In the genomic region with DNA sequence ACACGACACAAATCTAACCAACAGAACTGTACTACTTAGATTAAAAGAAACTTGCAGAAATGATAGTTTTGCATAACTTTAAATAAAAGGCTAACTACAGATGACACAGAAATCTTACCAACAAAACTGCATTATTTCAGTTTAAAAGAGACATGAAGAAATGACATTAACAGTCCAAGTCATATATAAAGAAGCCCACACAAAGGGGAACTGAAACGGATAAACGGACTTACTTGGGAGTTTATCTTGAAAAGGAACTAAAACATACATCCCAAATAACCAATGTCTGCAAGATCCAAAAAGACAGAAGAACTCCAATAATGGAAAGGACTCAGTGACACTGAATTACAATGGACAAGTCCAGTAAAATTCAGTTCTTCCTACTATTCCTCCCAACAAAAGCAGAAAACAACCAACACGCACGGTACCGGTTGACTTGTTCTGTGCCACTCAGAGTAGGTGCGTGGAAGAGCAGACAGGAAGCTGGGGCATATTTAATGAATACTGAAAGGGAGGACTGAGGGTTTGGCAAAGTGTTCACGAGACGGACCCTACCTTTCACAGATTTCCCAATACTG, we compare ENCODE assay signal across 8 cellular contexts. TPM values are rescaled to one million over a fixed set of nuclear protein-coding genes. Genes with fewer than 3 reads are reported as not detected.
A peak's percentile ranks its signal among the peaks of the same experiment; 100 is the strongest.
DNase-seq lines count a peak whose midpoint lies in the region; ATAC-seq and TF ChIP-seq lines count a peak whose summit lies in the region.

No MANE protein-coding gene starts in this region.

- H3K9me3 ChIP-seq in GM23248 (ENCODE audit: low read depth) (no peaks in the 10 kb centered on the region), subcutaneous abdominal adipose tissue (ENCODE audit: control insufficient read depth in 5 of 5, low read length in 5 of 5) (no peaks in the 10 kb centered on the region)

- H3K27ac ChIP-seq in GM23248 (no peak overlapping the region), brain microvascular endothelial cell (no peak overlapping the region), layer of hippocampus (ENCODE audit: low read depth, low read length) (peak overlapping the region; percentile 84), subcutaneous abdominal adipose tissue (ENCODE audit: low read depth, low read length) (peak overlapping the region; percentile 52)

- H3K4me1 ChIP-seq in GM23248 (ENCODE audit: insufficient read depth), result no peaks in the 10 kb centered on the region
- H3K4me1 ChIP-seq in subcutaneous abdominal adipose tissue (ENCODE audit: control insufficient read depth in 5 of 5, insufficient read depth in 5 of 5, low read length in 5 of 5), result peaks cover 0 to 38% (median 30%) of the 10 kb centered on the region in 5 donors

- peak overlapping the region; percentile 92 for H2AFZ ChIP-seq in GM23248

- no peaks in the 10 kb centered on the region for H3K36me3 ChIP-seq in GM23248 (ENCODE audit: low read depth)
- H3K36me3 ChIP-seq in brain microvascular endothelial cell (replicated peaks), result no peaks in the 10 kb centered on the region
- H3K36me3 ChIP-seq in subcutaneous abdominal adipose tissue (ENCODE audit: control insufficient read depth in 5 of 5, insufficient read depth in 5 of 5, low read length in 5 of 5), result peaks cover 0 to 3% (median 0%) of the 10 kb centered on the region in 5 donors

- H3F3A ChIP-seq in GM23248 (ENCODE audit: insufficient read depth), result no peaks in the 10 kb centered on the region

- H3K4me3 ChIP-seq in GM23248 (peak overlapping the region; percentile 83), brain microvascular endothelial cell (ENCODE audit: low read depth, low read length) (peak overlapping the region; percentile 64), subcutaneous abdominal adipose tissue (ENCODE audit: low read depth in 1 of 5, low read length in 5 of 5) (peak overlapping the region; percentile 80 to 98 (median 86))

- H3K27me3 ChIP-seq in GM23248 (replicated peaks; ENCODE audit: insufficient read depth) (no peaks in the 10 kb centered on the region), brain microvascular endothelial cell (replicated peaks) (no peaks in the 10 kb centered on the region), layer of hippocampus (ENCODE audit: control insufficient read depth, insufficient read depth, low read length) (no peaks in the 10 kb centered on the region), subcutaneous abdominal adipose tissue (ENCODE audit: control insufficient read depth in 5 of 5, insufficient read depth in 4 of 5, low read length in 5 of 5) (no peaks in the 10 kb centered on the region)

- TF ChIP-seq CTCF in brain microvascular endothelial cell (IDR thresholded peaks at IDR 0.05; ENCODE audit: low read depth, low read length, missing control alignments), result no peak

- peak; percentile 57 for ATAC-seq in GM18502 (IDR thresholded peaks at IDR 0.05; ENCODE audit: poor library complexity, unreplicated experiment)

- no peak for DNase-seq in GM23248
- DNase-seq in MV-4-11 (lab: John Stamatoyannopoulos, UW), result peak; percentile 90
- DNase-seq in brain microvascular endothelial cell, result no peak
- DNase-seq in D341Med (ENCODE audit: low spot score), result no peak
- DNase-seq in GOT3 (lab: John Stamatoyannopoulos, UW), result no peak

- H4K20me1 ChIP-seq in GM23248 (ENCODE audit: insufficient read depth), result no peaks in the 10 kb centered on the region

- H3K9me2 ChIP-seq in GM23248 (ENCODE audit: insufficient read depth), result no peaks in the 10 kb centered on the region

- WGBS in GM23248 (ENCODE audit: low coverage in 1 of 2, low lambda C conversion rate in 2 of 2, missing lambda C conversion rate in 2 of 2), 2 experiments, result 43 to 45% methylated on average over 9 of the region's 9 CpGs

- peak overlapping the region; percentile 61 for H3K9ac ChIP-seq in GM23248
- peak overlapping the region; percentile 7 to 93 (median 91) for H3K9ac ChIP-seq in subcutaneous abdominal adipose tissue (ENCODE audit: low read length in 5 of 5)

- in situ Hi-C loops in GM23248 (cut with MboI), result no loop called here
- in situ Hi-C loops in brain microvascular endothelial cell (cut with HindIII; ENCODE audit: low pct_ligation_motif_present, low sequenced_read_pairs), result no loop called here

- H3K79me2 ChIP-seq in GM23248 (ENCODE audit: insufficient read depth), result no peaks in the 10 kb centered on the region

- H3K4me2 ChIP-seq in GM23248 (ENCODE audit: unreplicated experiment), result peak overlapping the region; percentile 85

RNA-seq across cellular contexts. Expression of a gene that starts 0.8 kb away (rescaled TPM):
- total RNA-seq in GM23248 (2014; rRNA removed; shearing (Covaris generic)), result 8.5 and 13.7 TPM in 2 replicates
- 21.0 and 22.5 TPM in 2 replicates for polyA plus RNA-seq in GM23248 (2016; fragmentation: Nextera tagmentation; extraction: Ambion mirVana)

Comparison
In these comparisons a context has a peak if more than half of its experiments do, and no peak if none do; other contexts are left out.
1. H3K27ac ChIP-seq: peak in layer of hippocampus (single experiment) and subcutaneous abdominal adipose tissue (single experiment); none in GM23248 (single experiment) and brain microvascular endothelial cell (single experiment).
2. Peak in every context shown above with its lines, with median percentiles within 50 percentile points of each other: H3K4me3 ChIP-seq.